ENCODE assay signal across 1 cellular context in genomic region chr7:69787736-69788431, GRCh38.
TF ChIP-seq lines count a peak whose summit lies in the region.

No MANE protein-coding gene starts in this region.

TF ChIP-seq in SK-N-SH, 30 proteins besides CTCF, POLR2A, EP300 and RAD21 (continued from another document):
- TF ChIP-seq, protein P1, sequence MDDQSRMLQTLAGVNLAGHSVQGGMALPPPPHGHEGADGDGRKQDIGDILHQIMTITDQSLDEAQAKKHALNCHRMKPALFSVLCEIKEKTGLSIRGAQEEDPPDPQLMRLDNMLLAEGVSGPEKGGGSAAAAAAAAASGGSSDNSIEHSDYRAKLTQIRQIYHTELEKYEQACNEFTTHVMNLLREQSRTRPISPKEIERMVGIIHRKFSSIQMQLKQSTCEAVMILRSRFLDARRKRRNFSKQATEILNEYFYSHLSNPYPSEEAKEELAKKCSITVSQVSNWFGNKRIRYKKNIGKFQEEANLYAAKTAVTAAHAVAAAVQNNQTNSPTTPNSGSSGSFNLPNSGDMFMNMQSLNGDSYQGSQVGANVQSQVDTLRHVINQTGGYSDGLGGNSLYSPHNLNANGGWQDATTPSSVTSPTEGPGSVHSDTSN (IDR thresholded peaks at IDR 0.05): no peak
- TF ChIP-seq EZH2phosphoT487 (IDR thresholded peaks at IDR 0.05; ENCODE audit: borderline replicate concordance, low read depth) (no peak), TAF1 (IDR thresholded peaks at IDR 0.05; ENCODE audit: borderline replicate concordance, low read depth, low read length) (no peak)
